Comparison of ENCODE assay signal across 25 cellular contexts in genomic region chr1:210248341-210248740, GRCh38. TPM values are rescaled to one million over a fixed set of nuclear protein-coding genes. Genes with fewer than 3 reads are reported as not detected.
A peak's percentile ranks its signal among the peaks of the same experiment; 100 is the strongest.
DNase-seq lines count a peak whose midpoint lies in the region; ATAC-seq, FAIRE-seq and TF ChIP-seq lines count a peak whose summit lies in the region.
"Had no signal": no experiment of that assay in that cellular context is flagged by ENCODE, and none has a peak within 500 bp of the region (broad histone marks: within the 10 kb centered on the region; RNA-seq: fewer than 3 reads in every experiment).

No MANE protein-coding gene starts in this region.

- no peaks in the 10 kb centered on the region for H3K79me2 ChIP-seq in astrocyte (ENCODE audit: insufficient read depth, low read length)

- no peak overlapping the region for H3K14ac ChIP-seq in mesenchymal stem cell (ENCODE audit: low read length in 2 of 2)

- TF ChIP-seq EP300 in A549 (IDR thresholded peaks at IDR 0.05): no peak

- POLR2A ChIA-PET in A549 (lab: Yijun Ruan, JAX): no interaction called here

- H3K36me3 ChIP-seq in astrocyte (ENCODE audit: insufficient read depth, low read length): no peaks in the 10 kb centered on the region
- no peaks in the 10 kb centered on the region; the same call in 1 of the 2 replicates for H3K36me3 ChIP-seq in WERI-Rb-1
- H3K36me3 ChIP-seq in mesenchymal stem cell (ENCODE audit: control insufficient read depth in 1 of 2, insufficient read depth in 2 of 2, low read depth in 1 of 2, low read length in 2 of 2): no peaks in the 10 kb centered on the region
- H3K36me3 ChIP-seq: BLaER1 treated with 17β-estradiol and CSF1 and Interleukin-3, amounts not matched to agents 10 nM and 100 nM had no signal

- 52% methylated on average over 4 of the region's 4 CpGs for WGBS in A549 (ENCODE audit: missing lambda C conversion rate)
- WGBS in mesenchymal stem cell: 81% methylated on average over 3 of the region's 4 CpGs

- H2BK15ac ChIP-seq in mesenchymal stem cell (ENCODE audit: low read depth, poor library complexity, severe bottlenecking): no peak overlapping the region

- peaks cover 5% of the 10 kb centered on the region for H3K27me3 ChIP-seq in astrocyte (ENCODE audit: insufficient read depth, low read length)
- H3K27me3 ChIP-seq in WERI-Rb-1 (ENCODE audit: insufficient read depth, low read depth, severe bottlenecking): no peaks in the 10 kb centered on the region
- H3K27me3 ChIP-seq in mesenchymal stem cell (ENCODE audit: control insufficient read depth in 1 of 2, insufficient read depth in 1 of 2, low read length in 2 of 2): peaks cover 0 to 37% of the 10 kb centered on the region in 2 experiments

- no peak overlapping the region for H4K91ac ChIP-seq in mesenchymal stem cell (ENCODE audit: low read length)

- H2BK5ac ChIP-seq in mesenchymal stem cell (ENCODE audit: low read depth, low read length, poor library complexity, severe bottlenecking): no peak overlapping the region

- H3K27ac ChIP-seq in A549 (no peak overlapping the region), astrocyte (ENCODE audit: low read depth, low read length) (no peak overlapping the region), WERI-Rb-1 (no peak overlapping the region), mesenchymal stem cell (ENCODE audit: low read length, poor library complexity, severe bottlenecking) (no peak overlapping the region)
- H3K27ac ChIP-seq: RWPE1 had no signal

- H3K9ac ChIP-seq in astrocyte (ENCODE audit: low read length) (no peak overlapping the region), mesenchymal stem cell (ENCODE audit: low read length) (no peak overlapping the region)
- H3K9ac ChIP-seq: BLaER1 treated with 17β-estradiol and CSF1 and Interleukin-3, amounts not matched to agents 10 nM and 100 nM had no signal

- no peak overlapping the region for H3K4me3 ChIP-seq in A549
- H3K4me3 ChIP-seq in astrocyte (ENCODE audit: insufficient read depth, low read depth, low read length): no peak overlapping the region
- no peak overlapping the region for H3K4me3 ChIP-seq in fibroblast of the aortic adventitia (ENCODE audit: low read depth, low read length)
- no peak overlapping the region for H3K4me3 ChIP-seq in WERI-Rb-1 (ENCODE audit: low read depth, low read length)
- no peak overlapping the region for H3K4me3 ChIP-seq in mesenchymal stem cell (ENCODE audit: insufficient read depth in 1 of 2, low read depth in 1 of 2, low read length in 2 of 2)
- H3K4me3 ChIP-seq: BLaER1 treated with 17β-estradiol and CSF1 and Interleukin-3, amounts not matched to agents 10 nM and 100 nM; GM12878 had no signal

- no peak overlapping the region for H3K4me3 Mint-ChIP-seq in astrocyte (ENCODE audit: unreplicated experiment)
- H3K4me3 Mint-ChIP-seq: CD4-positive, alpha-beta T cell had no signal

- H3K4me1 Mint-ChIP-seq in astrocyte (ENCODE audit: low read depth, unreplicated experiment): peaks cover 24% of the 10 kb centered on the region

- ATAC-seq in A549 (no peak), GM18502 (IDR thresholded peaks at IDR 0.05; ENCODE audit: poor library complexity, unreplicated experiment) (no peak)
- ATAC-seq: GM12878, HCT116 had no signal

- H3K4me2 ChIP-seq in A549 (peak overlapping the region; percentile 13; the same call in 1 of the 3 replicates), astrocyte (ENCODE audit: low read length) (no peak overlapping the region), mesenchymal stem cell (ENCODE audit: low read length, poor library complexity, severe bottlenecking) (no peak overlapping the region)

- H3K27me3 Mint-ChIP-seq in astrocyte (ENCODE audit: low read depth, unreplicated experiment): peaks cover 6% of the 10 kb centered on the region

- H4K8ac ChIP-seq in mesenchymal stem cell (ENCODE audit: low read length): no peak overlapping the region

- H2AFZ ChIP-seq in astrocyte (ENCODE audit: low read depth, low read length) (no peak overlapping the region), mesenchymal stem cell (ENCODE audit: low read depth, low read length) (no peak overlapping the region)

- TF ChIP-seq CTCF in A549 (IDR thresholded peaks at IDR 0.05) (no peak), astrocyte (IDR thresholded peaks at IDR 0.05; ENCODE audit: insufficient read depth, low read depth, low read length) (no peak), fibroblast of the aortic adventitia (IDR thresholded peaks at IDR 0.05; ENCODE audit: insufficient read depth, low read length) (no peak), WERI-Rb-1 (IDR thresholded peaks at IDR 0.05; ENCODE audit: low read depth, low read length) (no peak)

- H2BK120ac ChIP-seq in mesenchymal stem cell (ENCODE audit: low read depth, low read length): no peak overlapping the region

- no peaks in the 10 kb centered on the region for H3K36me3 Mint-ChIP-seq in astrocyte (ENCODE audit: low read depth, unreplicated experiment)

- H2AK5ac ChIP-seq in mesenchymal stem cell (ENCODE audit: low read length, severe bottlenecking): no peak overlapping the region

- peaks cover 38% of the 10 kb centered on the region for H3K4me1 ChIP-seq in A549
- H3K4me1 ChIP-seq in astrocyte (ENCODE audit: insufficient read depth, low read length): peaks cover 42% of the 10 kb centered on the region
- peaks cover 24% of the 10 kb centered on the region for H3K4me1 ChIP-seq in mesenchymal stem cell (ENCODE audit: control insufficient read depth, insufficient read depth, low read depth, low read length)

- CTCF ChIA-PET in A549 (lab: Yijun Ruan, JAX): interaction anchor here (1.0 to 1.6 kb wide), 5 partner anchors 9 to 81 kb away, joined by 3 read pairs; no protein-coding TSS in a partner anchor

- no peaks in the 10 kb centered on the region for H4K20me1 ChIP-seq in astrocyte (ENCODE audit: insufficient read depth, low read length)
- H4K20me1 ChIP-seq: BLaER1 treated with 17β-estradiol and CSF1 and Interleukin-3, amounts not matched to agents 10 nM and 100 nM had no signal

- FAIRE-seq in A549 (lab: Jason Lieb, UNC) (no peak), astrocyte (lab: Jason Lieb, UNC) (no peak)
- FAIRE-seq: A204.1, D721Med, GM12878, H1 had no signal

- no peak for DNase-seq in A549 (ENCODE audit: low read depth in 1 of 2, low spot score in 1 of 2)
- peak; percentile 72 for DNase-seq in LHCN-M2 (ENCODE audit: low read depth)
- peak; percentile 47 for DNase-seq in astrocyte (ENCODE audit: low read depth)
- DNase-seq in fibroblast of the aortic adventitia (ENCODE audit: low read depth): peak; percentile 41
- DNase-seq in WERI-Rb-1: no peak
- DNase-seq in mesenchymal stem cell: no peak
- DNase-seq: AML-193; CD4-positive, alpha-beta T cell; GDM1; MV-4-11; NCI-H1105 treated with DMSO at 0.1 percent for 48 hours; NCI-H146; NCI-H1930; NCI-H2107; NCI-H446 treated with DMSO at 0.1 percent for 48 hours; NCI-H526; SHP77 had no signal

- no peak overlapping the region for H3K23ac ChIP-seq in mesenchymal stem cell (ENCODE audit: low read length in 2 of 2)

- H2BK12ac ChIP-seq in mesenchymal stem cell (ENCODE audit: low read length in 2 of 2): no peak overlapping the region

- H3K9me3 ChIP-seq in A549: no peaks in the 10 kb centered on the region
- H3K9me3 ChIP-seq in astrocyte (ENCODE audit: insufficient read depth, low read depth, low read length): no peaks in the 10 kb centered on the region
- H3K9me3 ChIP-seq in WERI-Rb-1 (ENCODE audit: severe bottlenecking): no peaks in the 10 kb centered on the region
- H3K9me3 ChIP-seq in mesenchymal stem cell (ENCODE audit: control insufficient read depth, low read length): no peaks in the 10 kb centered on the region
- H3K9me3 ChIP-seq: BLaER1 treated with 17β-estradiol and CSF1 and Interleukin-3, amounts not matched to agents 10 nM and 100 nM had no signal

- no peak overlapping the region for H3K4ac ChIP-seq in mesenchymal stem cell (ENCODE audit: low read depth in 1 of 2, low read length in 2 of 2)

- H3K79me1 ChIP-seq in mesenchymal stem cell (replicated peaks; ENCODE audit: low read length, poor library complexity, severe bottlenecking): no peaks in the 10 kb centered on the region

- H3K9me3 Mint-ChIP-seq in astrocyte (ENCODE audit: unreplicated experiment): no peaks in the 10 kb centered on the region
- H3K9me3 Mint-ChIP-seq: CD4-positive, alpha-beta T cell had no signal

- no peak overlapping the region for H3K18ac ChIP-seq in mesenchymal stem cell (ENCODE audit: low read depth in 1 of 2, low read length in 2 of 2)

- H3K27ac Mint-ChIP-seq in astrocyte (ENCODE audit: unreplicated experiment): no peak overlapping the region
- H3K27ac Mint-ChIP-seq: CD4-positive, alpha-beta T cell had no signal

- TF ChIP-seq POLR2A in A549 (IDR thresholded peaks at IDR 0.05; ENCODE audit: low read length): no peak

- TF ChIP-seq RAD21 in A549 (conservative IDR thresholded peaks at IDR 0.05 in 1 of 2, IDR thresholded peaks at IDR 0.05 in 1 of 2): no peak

TF ChIP-seq in A549, 52 proteins besides CTCF, POLR2A, EP300 and RAD21:
- TF ChIP-seq SREBF2 (IDR thresholded peaks at IDR 0.05): no peak
TF ChIP-seq in A549: peak in this region for 0.

RNA-seq across cellular contexts. Expression of gene SERTAD4, which starts 15.7 kb away (rescaled TPM):
- 0.62 and 0.77 TPM in 2 replicates for polyA plus RNA-seq in A549 (2011; rRNA removed)
- polyA plus RNA-seq in A549 (2012; cell fraction: cytosol; rRNA removed): 0.33 and 0.43 TPM in 2 replicates
- polyA plus RNA-seq in A549 (2012; cell fraction: nucleus; rRNA removed): 0.12 and 0.22 TPM in 2 replicates
- polyA plus RNA-seq in A549 (2017; fragmentation: RNase III; extraction: RNeasy Plus Mini Kit Qiagen cat#74134 plus additional on column Dnase treatment): 0.71 to 1.3 TPM (median 0.87 TPM) in 3 replicates
- polyA minus RNA-seq in A549 (2011; rRNA and poly(A)+ RNA removed): 0.44 and 0.62 TPM in 2 replicates
- 0.06 and 3.1 TPM in 2 replicates for total RNA-seq in LHCN-M2 (2014; rRNA removed)
- polyA plus RNA-seq in LHCN-M2 (2012): 1.4 TPM
- total RNA-seq in astrocyte: 2.9 and 4.6 TPM in 2 replicates
- total RNA-seq in fibroblast of the aortic adventitia (ENCODE audit: low replicate concordance): 16.7 TPM in 1 of 2 replicates, not detected in the other
- polyA plus RNA-seq in mesenchymal stem cell (2013, experiment 1 of 2): 6.3 TPM
- 5.7 TPM for polyA plus RNA-seq in mesenchymal stem cell (2013, experiment 2 of 2)
- total RNA-seq: CD4-positive, alpha-beta T cell; GM12878 had no signal
- polyA plus RNA-seq: GM12878 had no signal

Comparison
In these comparisons a context has a peak if more than half of its experiments do, and no peak if none do; other contexts are left out.
1. DNase-seq: peak in LHCN-M2 (single experiment), astrocyte (single experiment) and fibroblast of the aortic adventitia (single experiment); none in A549 (0 of 2), WERI-Rb-1 (single experiment) and mesenchymal stem cell (single experiment).